ENCODE assay signal across 1 cellular context in the genomic region with DNA sequence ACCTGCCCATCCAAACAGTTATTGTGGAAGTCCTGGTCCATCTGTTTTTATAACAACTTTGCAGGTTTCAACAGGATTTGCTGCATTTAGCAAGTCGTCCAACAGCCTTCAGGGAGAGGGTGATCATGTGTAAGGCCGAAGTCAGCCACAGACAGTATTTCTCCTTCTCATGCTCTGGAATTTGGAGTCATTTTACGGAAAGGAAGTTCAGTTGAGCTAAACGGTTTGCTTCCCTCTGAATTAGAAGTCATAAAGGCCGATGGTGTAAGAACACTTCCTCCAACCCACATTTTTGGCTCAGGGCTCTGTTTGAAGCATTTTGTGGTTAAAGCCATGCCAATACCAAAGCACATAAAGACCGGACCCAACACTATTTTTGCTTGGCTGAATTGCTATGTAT.
TF ChIP-seq lines count a peak whose summit lies in the region.

No MANE protein-coding gene starts in this region.

TF ChIP-seq in K562, 482 proteins besides CTCF, POLR2A, EP300 and RAD21:
- TF ChIP-seq, protein P1, sequence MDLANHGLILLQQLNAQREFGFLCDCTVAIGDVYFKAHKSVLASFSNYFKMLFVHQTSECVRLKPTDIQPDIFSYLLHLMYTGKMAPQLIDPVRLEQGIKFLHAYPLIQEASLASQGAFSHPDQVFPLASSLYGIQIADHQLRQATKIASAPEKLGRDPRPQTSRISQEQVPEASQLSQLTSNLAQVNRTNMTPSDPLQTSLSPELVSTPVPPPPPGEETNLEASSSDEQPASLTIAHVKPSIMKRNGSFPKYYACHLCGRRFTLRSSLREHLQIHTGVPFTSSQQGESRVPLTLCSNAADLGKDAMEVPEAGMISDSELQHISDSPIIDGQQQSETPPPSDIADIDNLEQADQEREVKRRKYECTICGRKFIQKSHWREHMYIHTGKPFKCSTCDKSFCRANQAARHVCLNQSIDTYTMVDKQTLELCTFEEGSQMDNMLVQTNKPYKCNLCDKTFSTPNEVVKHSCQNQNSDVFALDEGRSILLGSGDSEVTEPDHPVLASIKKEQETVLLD (IDR thresholded peaks at IDR 0.05), result no peak
- TF ChIP-seq, protein P2, sequence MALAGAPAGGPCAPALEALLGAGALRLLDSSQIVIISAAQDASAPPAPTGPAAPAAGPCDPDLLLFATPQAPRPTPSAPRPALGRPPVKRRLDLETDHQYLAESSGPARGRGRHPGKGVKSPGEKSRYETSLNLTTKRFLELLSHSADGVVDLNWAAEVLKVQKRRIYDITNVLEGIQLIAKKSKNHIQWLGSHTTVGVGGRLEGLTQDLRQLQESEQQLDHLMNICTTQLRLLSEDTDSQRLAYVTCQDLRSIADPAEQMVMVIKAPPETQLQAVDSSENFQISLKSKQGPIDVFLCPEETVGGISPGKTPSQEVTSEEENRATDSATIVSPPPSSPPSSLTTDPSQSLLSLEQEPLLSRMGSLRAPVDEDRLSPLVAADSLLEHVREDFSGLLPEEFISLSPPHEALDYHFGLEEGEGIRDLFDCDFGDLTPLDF (CRISPR knock-in tag; IDR thresholded peaks at IDR 0.05), result no peak
- TF ChIP-seq ZNF561 (CRISPR knock-in tag; conservative IDR thresholded peaks at IDR 0.05), result no peak
- TF ChIP-seq ZNF785 (CRISPR knock-in tag; IDR thresholded peaks at IDR 0.05), result no peak
- TF ChIP-seq, protein P3, sequence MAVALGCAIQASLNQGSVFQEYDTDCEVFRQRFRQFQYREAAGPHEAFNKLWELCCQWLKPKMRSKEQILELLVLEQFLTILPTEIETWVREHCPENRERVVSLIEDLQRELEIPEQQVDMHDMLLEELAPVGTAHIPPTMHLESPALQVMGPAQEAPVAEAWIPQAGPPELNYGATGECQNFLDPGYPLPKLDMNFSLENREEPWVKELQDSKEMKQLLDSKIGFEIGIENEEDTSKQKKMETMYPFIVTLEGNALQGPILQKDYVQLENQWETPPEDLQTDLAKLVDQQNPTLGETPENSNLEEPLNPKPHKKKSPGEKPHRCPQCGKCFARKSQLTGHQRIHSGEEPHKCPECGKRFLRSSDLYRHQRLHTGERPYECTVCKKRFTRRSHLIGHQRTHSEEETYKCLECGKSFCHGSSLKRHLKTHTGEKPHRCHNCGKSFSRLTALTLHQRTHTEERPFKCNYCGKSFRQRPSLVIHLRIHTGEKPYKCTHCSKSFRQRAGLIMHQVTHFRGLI (CRISPR knock-in tag; IDR thresholded peaks at IDR 0.05), result no peak
- TF ChIP-seq ZKSCAN3 (CRISPR knock-in tag; IDR thresholded peaks at IDR 0.05), result no peak
- no peak for TF ChIP-seq ZFP36 (IDR thresholded peaks at IDR 0.05; ENCODE audit: low read depth, low read length, partially characterized antibody)
- TF ChIP-seq HMG20B (CRISPR knock-in tag; IDR thresholded peaks at IDR 0.05), result no peak
- TF ChIP-seq, protein P4, sequence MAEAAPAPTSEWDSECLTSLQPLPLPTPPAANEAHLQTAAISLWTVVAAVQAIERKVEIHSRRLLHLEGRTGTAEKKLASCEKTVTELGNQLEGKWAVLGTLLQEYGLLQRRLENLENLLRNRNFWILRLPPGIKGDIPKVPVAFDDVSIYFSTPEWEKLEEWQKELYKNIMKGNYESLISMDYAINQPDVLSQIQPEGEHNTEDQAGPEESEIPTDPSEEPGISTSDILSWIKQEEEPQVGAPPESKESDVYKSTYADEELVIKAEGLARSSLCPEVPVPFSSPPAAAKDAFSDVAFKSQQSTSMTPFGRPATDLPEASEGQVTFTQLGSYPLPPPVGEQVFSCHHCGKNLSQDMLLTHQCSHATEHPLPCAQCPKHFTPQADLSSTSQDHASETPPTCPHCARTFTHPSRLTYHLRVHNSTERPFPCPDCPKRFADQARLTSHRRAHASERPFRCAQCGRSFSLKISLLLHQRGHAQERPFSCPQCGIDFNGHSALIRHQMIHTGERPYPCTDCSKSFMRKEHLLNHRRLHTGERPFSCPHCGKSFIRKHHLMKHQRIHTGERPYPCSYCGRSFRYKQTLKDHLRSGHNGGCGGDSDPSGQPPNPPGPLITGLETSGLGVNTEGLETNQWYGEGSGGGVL (CRISPR knock-in tag; IDR thresholded peaks at IDR 0.05), result no peak
- no peak for TF ChIP-seq NFIX (CRISPR knock-in tag; IDR thresholded peaks at IDR 0.05; ENCODE audit: low read depth)
- TF ChIP-seq NFXL1 (CRISPR knock-in tag; IDR thresholded peaks at IDR 0.05), result no peak
- TF ChIP-seq ZNF347 (CRISPR knock-in tag; IDR thresholded peaks at IDR 0.05; ENCODE audit: low read depth), result no peak
- no peak for TF ChIP-seq MXI1 (IDR thresholded peaks at IDR 0.05; ENCODE audit: low read depth, low read length)
- TF ChIP-seq TAF9B (IDR thresholded peaks at IDR 0.05; ENCODE audit: partially characterized antibody), result no peak
- no peak for TF ChIP-seq KAT2B (IDR thresholded peaks at IDR 0.05; ENCODE audit: low read depth, low read length)
- no peak for TF ChIP-seq GATAD2A (IDR thresholded peaks at IDR 0.05)
- no peak for TF ChIP-seq MECOM (CRISPR knock-in tag; IDR thresholded peaks at IDR 0.05)
- TF ChIP-seq ELF1 (tag; IDR thresholded peaks at IDR 0.05), result no peak
- no peak for TF ChIP-seq ZNF551 (CRISPR knock-in tag; IDR thresholded peaks at IDR 0.05)
- TF ChIP-seq CBFA2T2 (conservative IDR thresholded peaks at IDR 0.05), result no peak
